ENCODE assay signal across 9 cellular contexts in the genomic region with DNA sequence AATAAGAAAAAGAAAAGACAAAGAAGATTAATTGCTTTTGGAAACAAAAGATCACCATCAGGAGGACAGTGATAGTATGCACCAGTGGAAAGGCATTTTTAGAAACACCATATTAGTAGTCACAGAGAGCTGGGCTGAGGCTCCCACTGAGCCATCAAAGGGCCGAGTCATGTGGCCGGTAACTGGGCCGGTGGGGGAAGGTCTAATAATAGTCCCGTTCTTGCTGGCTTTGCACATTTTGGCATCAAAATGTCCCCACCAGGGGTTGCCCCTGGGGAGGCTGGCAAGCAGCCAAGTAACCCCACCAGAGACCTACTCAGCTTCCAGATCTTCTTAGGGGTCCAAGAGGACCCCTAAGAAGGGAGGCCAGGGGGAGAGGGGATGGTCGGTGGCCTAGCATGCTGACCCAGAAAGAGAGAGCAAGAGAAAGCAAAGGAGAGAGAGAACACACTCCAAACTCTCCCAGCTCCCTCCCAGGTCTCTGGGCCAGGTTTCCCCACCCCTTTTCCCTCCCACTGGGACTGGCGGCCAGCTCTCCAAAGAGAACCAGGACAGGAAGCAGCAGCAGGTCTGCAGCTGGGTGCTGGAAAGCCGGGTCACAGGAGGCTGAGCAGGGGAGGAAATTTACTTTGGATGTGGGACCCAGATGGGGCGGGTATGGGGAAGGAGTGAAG.
DNase-seq lines count a peak whose midpoint lies in the region; ATAC-seq, FAIRE-seq and TF ChIP-seq lines count a peak whose summit lies in the region.
"Had no signal": no experiment of that assay in that cellular context is flagged by ENCODE, and none has a peak within 500 bp of the region (broad histone marks: within the 10 kb centered on the region; RNA-seq: fewer than 3 reads in every experiment).

No MANE protein-coding gene starts in this region.

- no peaks in the 10 kb centered on the region for H3K4me1 Mint-ChIP-seq in immature natural killer cell

- TF ChIP-seq CTCF in bronchial epithelial cell (IDR thresholded peaks at IDR 0.05; ENCODE audit: insufficient read depth, low read length, severe bottlenecking): no peak

- FAIRE-seq in bronchial epithelial cell (lab: Jason Lieb, UNC): no peak

- H3K27me3 Mint-ChIP-seq in immature natural killer cell (ENCODE audit: low read depth in 3 of 3): peaks cover 3 to 10% (median 5%) of the 10 kb centered on the region in 3 donors

- H3K36me3 Mint-ChIP-seq in immature natural killer cell: no peaks in the 10 kb centered on the region

- H3K27ac Mint-ChIP-seq in immature natural killer cell: no peak overlapping the region

- peaks cover 0 to 4% (median 0%) of the 10 kb centered on the region in 6 donors for H3K9me3 Mint-ChIP-seq in immature natural killer cell

- intact Hi-C loops in posterior vena cava (cut with DNase I): no loop called here

- H3K4me3 ChIP-seq in bronchial epithelial cell (ENCODE audit: low read depth, low read length): no peak overlapping the region
- H3K4me3 ChIP-seq: psoas muscle had no signal

- no peaks in the 10 kb centered on the region for H3K36me3 ChIP-seq in bronchial epithelial cell (ENCODE audit: control insufficient read depth, insufficient read depth, low read length)

- H3K27ac ChIP-seq in temporal lobe (ENCODE audit: low read depth, low read length): peak overlapping the region; percentile 54
- H3K27ac ChIP-seq: psoas muscle had no signal

- no peaks in the 10 kb centered on the region for H3K27me3 ChIP-seq in bronchial epithelial cell (ENCODE audit: control insufficient read depth, insufficient read depth, low read length)

- H3K4me3 Mint-ChIP-seq in immature natural killer cell: no peak overlapping the region

- DNase-seq in NCI-H1092 (lab: John Stamatoyannopoulos, UW) (peak; percentile 51), bronchial epithelial cell (ENCODE audit: low read depth) (peak; percentile 38), kidney tubule cell (ENCODE audit: low spot score) (peak; percentile 32), immature natural killer cell (no peak), posterior vena cava (ENCODE audit: low spot score) (no peak), D341Med (ENCODE audit: low spot score) (no peak)

- ATAC-seq in GM19395 (IDR thresholded peaks at IDR 0.05; ENCODE audit: unreplicated experiment): no peak

Comparison
In these comparisons a context has a peak if more than half of its experiments do, and no peak if none do; other contexts are left out.
1. DNase-seq: peak in NCI-H1092 (single experiment), bronchial epithelial cell (single experiment) and kidney tubule cell (single experiment); none in immature natural killer cell (0 of 3), posterior vena cava (single experiment) and D341Med (single experiment).